In genomic region chr15:83100072-83100646, GRCh38 we compare ENCODE assay signal across 27 cellular contexts. TPM values are rescaled to one million over a fixed set of nuclear protein-coding genes. Genes with fewer than 3 reads are reported as not detected.
A peak's percentile ranks its signal among the peaks of the same experiment; 100 is the strongest.
DNase-seq lines count a peak whose midpoint lies in the region; ATAC-seq and TF ChIP-seq lines count a peak whose summit lies in the region.
"Had no signal": no experiment of that assay in that cellular context is flagged by ENCODE, and none has a peak within 500 bp of the region (broad histone marks: within the 10 kb centered on the region; RNA-seq: fewer than 3 reads in every experiment).

No MANE protein-coding gene starts in this region.

- peaks cover 47% of the 10 kb centered on the region for H3K4me1 Mint-ChIP-seq in dendritic cell treated with granulocyte-macrophage colony-stimulating factor and Interleukin-4, amounts not matched to agents 40 ng/mL and 50 ng/mL, for 4 days (ENCODE audit: low read depth)

- H3K36me3 ChIP-seq in lower lobe of right lung = no peaks in the 10 kb centered on the region
- H3K36me3 ChIP-seq: ovary, stomach, tibial artery had no signal

- no peaks in the 10 kb centered on the region for H3K36me3 Mint-ChIP-seq in dendritic cell treated with granulocyte-macrophage colony-stimulating factor and Interleukin-4, amounts not matched to agents 40 ng/mL and 50 ng/mL, for 4 days (ENCODE audit: low read depth)

- H3K4me1 ChIP-seq in lower lobe of right lung = peaks cover 15% of the 10 kb centered on the region
- H3K4me1 ChIP-seq: stomach, tibial artery had no signal

- no peak overlapping the region for H3K27ac ChIP-seq in lower lobe of right lung
- H3K27ac ChIP-seq in dorsolateral prefrontal cortex = no peak overlapping the region
- H3K27ac ChIP-seq: ovary, stomach, tibial artery had no signal

- H3K9me3 ChIP-seq in lower lobe of right lung = no peaks in the 10 kb centered on the region
- H3K9me3 ChIP-seq: ovary had no signal

- peak; percentile 63 for ATAC-seq in Right ventricle myocardium inferior
- peak; percentile 61 to 66 for ATAC-seq in lower lobe of right lung
- ATAC-seq in HG03025 (IDR thresholded peaks at IDR 0.05; ENCODE audit: low FRiP score, unreplicated experiment) = no peak
- ATAC-seq: activated CD8-positive, alpha-beta T cell treated with anti-CD3 and anti-CD28 coated beads, Interleukin-2, amount 10 ng/mL, durations not matched to agents 7 days and 5 days; natural killer cell had no signal

- no peaks in the 10 kb centered on the region for H3K9me3 Mint-ChIP-seq in dendritic cell treated with granulocyte-macrophage colony-stimulating factor and Interleukin-4, amounts not matched to agents 40 ng/mL and 50 ng/mL, for 4 days
- H3K9me3 Mint-ChIP-seq: natural killer cell had no signal

- DNase-seq in Right ventricle myocardium inferior (ENCODE audit: missing footprints) (no peak), cardiac septum (ENCODE audit: low spot score) (no peak), lower lobe of right lung (no peak), NCI-H446 treated with DMSO at 0.1 percent for 48 hours (lab: John Stamatoyannopoulos, UW) (no peak), dorsolateral prefrontal cortex (no peak)
- no peak for DNase-seq in activated effector memory CD4-positive, alpha-beta T cell treated with Interleukin-2 at 50 U/mL for 16 hours
- DNase-seq: 8988T; activated CD4-positive, alpha-beta T cell treated with anti-CD3 and anti-CD28 coated beads for 1 hour; activated CD8-positive, alpha-beta T cell treated with anti-CD3 and anti-CD28 coated beads, Interleukin-2, amount 10 ng/mL, durations not matched to agents 7 days and 5 days; activated gamma-delta T cell treated with Interleukin-2 at 50 U/mL for 16 hours; activated T-cell treated with anti-CD3 and anti-CD28 coated beads for 4 hours; cerebellar nuclear complex; DMS53; effector CD4-positive, alpha-beta T cell; H7; left cardiac atrium; midbrain; natural killer cell; NCI-H2081; NCI-H345; NCI-H82; ovary; stimulated activated CD8-positive, alpha-beta memory T cell treated with anti-CD3 and anti-CD28 coated beads, Interleukin-4, amount 100 ng/mL, for 48 hours; stomach; tibial artery had no signal

- TF ChIP-seq CTCF in lower lobe of right lung (IDR thresholded peaks at IDR 0.05) (no peak), dorsolateral prefrontal cortex (IDR thresholded peaks at IDR 0.05 in 54 of 56, conservative IDR thresholded peaks at IDR 0.05 in 2 of 56; ENCODE audit: low read depth in 1 of 56, partially characterized antibody in 56 of 56) (no peak)

- intact Hi-C loops in Right ventricle myocardium inferior (cut with DNase I) (no loop called here), cardiac septum (cut with DNase I) (no loop called here), lower lobe of right lung (cut with DNase I) (no loop called here), dorsolateral prefrontal cortex (cut with DNase I) (no loop called here)
- intact Hi-C loops in dendritic cell treated with granulocyte-macrophage colony-stimulating factor and Interleukin-4, amounts not matched to agents 40 ng/mL and 50 ng/mL, for 4 days (cut with micrococcal nuclease) = loop anchor here (1.0 kb wide), 1 partner anchor 8 kb away; no protein-coding TSS in a partner anchor

- no peak overlapping the region for H3K4me3 Mint-ChIP-seq in dendritic cell treated with granulocyte-macrophage colony-stimulating factor and Interleukin-4, amounts not matched to agents 40 ng/mL and 50 ng/mL, for 4 days
- H3K4me3 Mint-ChIP-seq: activated CD8-positive, alpha-beta T cell treated with anti-CD3 and anti-CD28 coated beads, Interleukin-2, amount 10 ng/mL, durations not matched to agents 7 days and 5 days; natural killer cell had no signal

- H3K4me3 ChIP-seq in lower lobe of right lung (no peak overlapping the region), dorsolateral prefrontal cortex (no peak overlapping the region)
- H3K4me3 ChIP-seq: ovary, stomach, tibial artery had no signal

- peak overlapping the region; percentile 73 for H3K27ac Mint-ChIP-seq in dendritic cell treated with granulocyte-macrophage colony-stimulating factor and Interleukin-4, amounts not matched to agents 40 ng/mL and 50 ng/mL, for 4 days
- H3K27ac Mint-ChIP-seq: activated CD8-positive, alpha-beta T cell treated with anti-CD3 and anti-CD28 coated beads, Interleukin-2, amount 10 ng/mL, durations not matched to agents 7 days and 5 days; natural killer cell had no signal

- H3K27me3 ChIP-seq in lower lobe of right lung (ENCODE audit: low read depth) = no peaks in the 10 kb centered on the region
- H3K27me3 ChIP-seq in dorsolateral prefrontal cortex = peaks cover 0 to 3% (median 0%) of the 10 kb centered on the region in 45 donors
- H3K27me3 ChIP-seq: ovary had no signal

- peaks cover 15% of the 10 kb centered on the region for H3K27me3 Mint-ChIP-seq in dendritic cell treated with granulocyte-macrophage colony-stimulating factor and Interleukin-4, amounts not matched to agents 40 ng/mL and 50 ng/mL, for 4 days

RNA-seq across cellular contexts. Expression of gene TM6SF1, which starts 7.3 kb away (rescaled TPM):
- total RNA-seq in Right ventricle myocardium inferior (5.0 TPM), cardiac septum (2.8 TPM), lower lobe of right lung (31.2 TPM), dorsolateral prefrontal cortex (10 to 100 TPM in 118 of 120 experiments, 1 to 10 TPM in 2; 7.8 to 33.0 (median 19.9) TPM)

RNA-seq across cellular contexts. Expression of gene BTBD1, which starts 33.1 kb away (rescaled TPM):
- total RNA-seq in Right ventricle myocardium inferior (150 TPM), cardiac septum (128 TPM), lower lobe of right lung (43.0 TPM), dorsolateral prefrontal cortex (100 to 1,000 TPM in 10 of 120 experiments, 10 to 100 TPM in 110; 61.4 to 113 (median 85.9) TPM)
